In the genomic region with DNA sequence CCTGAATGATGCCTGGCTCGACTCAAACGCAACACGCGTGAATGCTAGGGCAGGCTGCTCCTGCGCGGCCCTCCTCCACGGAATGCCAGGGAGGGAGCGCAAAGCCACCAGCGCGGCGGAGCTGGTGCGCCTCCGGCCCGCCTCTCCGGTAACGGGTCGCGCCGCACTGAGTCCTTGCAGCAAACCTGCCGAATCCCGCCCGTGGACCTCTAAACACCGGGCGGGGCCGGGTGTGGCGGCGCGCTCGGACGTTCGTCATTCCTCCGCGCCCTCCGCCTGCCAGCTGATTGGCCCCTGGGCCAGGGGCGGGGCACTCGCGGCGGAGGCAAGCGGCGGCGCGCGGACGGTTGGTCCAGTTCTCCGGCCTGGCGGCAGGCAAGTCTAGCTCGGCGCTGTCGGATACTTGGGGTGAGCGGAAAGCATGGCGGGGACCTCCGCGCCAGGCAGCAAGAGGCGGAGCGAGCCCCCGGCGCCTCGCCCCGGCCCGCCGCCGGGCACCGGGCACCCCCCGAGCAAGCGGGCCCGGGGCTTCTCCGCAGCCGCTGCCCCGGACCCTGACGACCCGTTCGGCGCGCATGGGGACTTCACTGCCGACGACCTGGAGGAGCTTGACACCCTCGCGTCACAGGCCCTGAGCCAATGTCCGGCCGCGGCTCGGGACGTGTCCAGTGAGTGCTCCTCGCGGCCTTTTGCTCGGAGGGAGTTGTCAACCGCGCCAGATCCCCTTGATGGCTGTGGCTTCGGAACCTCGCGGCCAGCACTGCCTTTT, we compare ENCODE assay signal across 1 cellular context.
TF ChIP-seq lines count a peak whose summit lies in the region.

A gene (plus strand): TSS at position 313 of the 769 bp plus-strand sequence. CDS start 109 bp downstream, at position 422.

TF ChIP-seq in HepG2, 621 proteins besides CTCF, POLR2A, EP300 and RAD21 (continued from another document and continues in another):
- TF ChIP-seq, protein P1, sequence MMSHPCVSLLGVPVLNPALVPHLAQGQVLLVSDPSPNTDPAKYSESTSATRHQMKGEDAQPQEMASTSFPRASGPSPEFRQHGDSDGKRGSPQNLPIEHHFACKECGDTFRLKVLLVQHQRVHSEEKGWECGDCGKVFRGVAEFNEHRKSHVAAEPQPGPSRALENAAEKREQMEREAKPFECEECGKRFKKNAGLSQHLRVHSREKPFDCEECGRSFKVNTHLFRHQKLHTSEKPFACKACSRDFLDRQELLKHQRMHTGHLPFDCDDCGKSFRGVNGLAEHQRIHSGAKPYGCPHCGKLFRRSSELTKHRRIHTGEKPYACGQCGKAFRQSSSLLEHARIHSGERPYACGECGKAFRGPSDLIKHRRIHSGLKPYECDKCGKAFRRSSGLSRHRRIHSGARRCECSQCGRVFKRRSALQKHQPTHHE (CRISPR knock-in tag; IDR thresholded peaks at IDR 0.05; ENCODE audit: borderline replicate concordance) = 0 out of 2 replicates have a peak, but pooled peaks have one; percentile 61
- TF ChIP-seq ARNTL (CRISPR knock-in tag; IDR thresholded peaks at IDR 0.05) = 0 out of 2 replicates have a peak, but pooled peaks have one; percentile 25
- peak; percentile 51; the same call in 1 of the 2 replicates for TF ChIP-seq FLYWCH1 (CRISPR knock-in tag; IDR thresholded peaks at IDR 0.05)
- no peak for TF ChIP-seq EHMT2 (IDR thresholded peaks at IDR 0.05; ENCODE audit: borderline replicate concordance, low read depth, low read length)
- TF ChIP-seq HNF4G (IDR thresholded peaks at IDR 0.05; ENCODE audit: borderline replicate concordance, low read depth, low read length) = no peak
- peak; percentile 36; the same call in 1 of the 2 replicates for TF ChIP-seq HNF4G (CRISPR knock-in tag; IDR thresholded peaks at IDR 0.05; ENCODE audit: borderline replicate concordance, low read depth)
- peak; percentile 59; the same call in 1 of the 2 replicates for TF ChIP-seq ZNF205 (CRISPR knock-in tag; IDR thresholded peaks at IDR 0.05)
- no peak for TF ChIP-seq HDAC6 (IDR thresholded peaks at IDR 0.05; ENCODE audit: low read depth, low read length)
- TF ChIP-seq XRCC5 (optimal IDR thresholded peaks at IDR 0.05; ENCODE audit: low read length) = peak; percentile 57
- TF ChIP-seq ZNF720 (CRISPR knock-in tag; IDR thresholded peaks at IDR 0.05) = no peak
- TF ChIP-seq, protein P2, sequence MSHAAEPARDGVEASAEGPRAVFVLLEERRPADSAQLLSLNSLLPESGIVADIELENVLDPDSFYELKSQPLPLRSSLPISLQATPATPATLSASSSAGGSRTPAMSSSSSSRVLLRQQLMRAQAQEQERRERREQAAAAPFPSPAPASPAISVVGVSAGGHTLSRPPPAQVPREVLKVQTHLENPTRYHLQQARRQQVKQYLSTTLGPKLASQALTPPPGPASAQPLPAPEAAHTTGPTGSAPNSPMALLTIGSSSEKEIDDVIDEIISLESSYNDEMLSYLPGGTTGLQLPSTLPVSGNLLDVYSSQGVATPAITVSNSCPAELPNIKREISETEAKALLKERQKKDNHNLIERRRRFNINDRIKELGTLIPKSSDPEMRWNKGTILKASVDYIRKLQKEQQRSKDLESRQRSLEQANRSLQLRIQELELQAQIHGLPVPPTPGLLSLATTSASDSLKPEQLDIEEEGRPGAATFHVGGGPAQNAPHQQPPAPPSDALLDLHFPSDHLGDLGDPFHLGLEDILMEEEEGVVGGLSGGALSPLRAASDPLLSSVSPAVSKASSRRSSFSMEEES (CRISPR knock-in tag; IDR thresholded peaks at IDR 0.05) = 0 out of 2 replicates have a peak, but pooled peaks have one; percentile 58
- TF ChIP-seq BRCA1 (CRISPR knock-in tag; IDR thresholded peaks at IDR 0.05) = 0 out of 2 replicates have a peak, but pooled peaks have one; percentile 64
- no peak for TF ChIP-seq ARNT (IDR thresholded peaks at IDR 0.05)
- TF ChIP-seq ZFX (CRISPR knock-in tag; IDR thresholded peaks at IDR 0.05; ENCODE audit: low read depth) = peak; percentile 91
- no peak; the same call in none of the 2 replicates for TF ChIP-seq ZNF607 (CRISPR knock-in tag; IDR thresholded peaks at IDR 0.05; ENCODE audit: borderline replicate concordance)
- TF ChIP-seq IRF2 (CRISPR knock-in tag; IDR thresholded peaks at IDR 0.05) = peak; percentile 50; the same call in 1 of the 2 replicates
- TF ChIP-seq RELA (CRISPR knock-in tag; IDR thresholded peaks at IDR 0.05) = no peak
- no peak for TF ChIP-seq ZKSCAN5 (CRISPR knock-in tag; IDR thresholded peaks at IDR 0.05)
- peak; percentile 79 for TF ChIP-seq DR1 (CRISPR knock-in tag; IDR thresholded peaks at IDR 0.05)
- TF ChIP-seq ZNF563 (CRISPR knock-in tag; IDR thresholded peaks at IDR 0.05) = peak; percentile 91
- no peak for TF ChIP-seq TCF12 (IDR thresholded peaks at IDR 0.05)
- no peak for TF ChIP-seq TCF12 (CRISPR knock-in tag; IDR thresholded peaks at IDR 0.05)
- no peak for TF ChIP-seq SSRP1 (CRISPR knock-in tag; IDR thresholded peaks at IDR 0.05)
- peak; percentile 41 for TF ChIP-seq ZNF547 (CRISPR knock-in tag; IDR thresholded peaks at IDR 0.05)
- no peak for TF ChIP-seq REXO4 (CRISPR knock-in tag; IDR thresholded peaks at IDR 0.05; ENCODE audit: borderline replicate concordance)
- TF ChIP-seq ZNF781 (CRISPR knock-in tag; IDR thresholded peaks at IDR 0.05; ENCODE audit: borderline replicate concordance, not compliant biosample characterization) = peak; percentile 37
- peak; percentile 85 for TF ChIP-seq SALL1 (CRISPR knock-in tag; IDR thresholded peaks at IDR 0.05)
- no peak for TF ChIP-seq ZNF251 (CRISPR knock-in tag; IDR thresholded peaks at IDR 0.05)
- peak; percentile 66; the same call in 1 of the 2 replicates for TF ChIP-seq BRD4 (CRISPR knock-in tag; IDR thresholded peaks at IDR 0.05)
- peak; percentile 42; the same call in 1 of the 2 replicates for TF ChIP-seq TGIF2 (CRISPR knock-in tag; IDR thresholded peaks at IDR 0.05)
- TF ChIP-seq, protein P3, sequence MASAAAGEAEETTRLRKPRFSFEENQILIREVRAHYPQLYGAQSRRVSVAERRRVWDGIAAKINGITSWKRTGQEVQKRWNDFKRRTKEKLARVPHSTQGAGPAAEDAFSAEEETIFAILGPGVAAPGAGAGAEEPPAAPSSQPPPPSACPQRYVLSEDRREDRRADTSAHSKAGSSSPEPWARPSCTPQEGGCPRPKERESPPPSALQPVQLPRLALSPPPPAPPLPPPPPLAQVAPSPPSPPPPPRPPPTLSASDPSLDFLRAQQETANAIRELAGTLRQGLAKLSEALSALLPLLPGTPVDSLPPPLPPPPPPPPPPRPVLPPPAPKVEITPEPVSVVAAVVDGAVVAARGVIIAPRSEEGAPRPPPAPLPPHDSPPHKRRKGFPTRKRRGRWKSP (CRISPR knock-in tag; IDR thresholded peaks at IDR 0.05) = peak; percentile 78
- peak; percentile 76; the same call in 1 of the 2 replicates for TF ChIP-seq ZNF558 (CRISPR knock-in tag; IDR thresholded peaks at IDR 0.05; ENCODE audit: borderline replicate concordance)
- TF ChIP-seq KDM5A (IDR thresholded peaks at IDR 0.05; ENCODE audit: borderline replicate concordance, low read length) = peak; percentile 96
- peak; percentile 61; the same call in 1 of the 2 replicates for TF ChIP-seq ZNF501 (CRISPR knock-in tag; IDR thresholded peaks at IDR 0.05)
- peak; percentile 91 for TF ChIP-seq NFYC (CRISPR knock-in tag; IDR thresholded peaks at IDR 0.05)
- TF ChIP-seq ISX (CRISPR knock-in tag; conservative IDR thresholded peaks at IDR 0.05) = peak; percentile 49; the same call in 1 of the 2 replicates
- peak; percentile 76; the same call in 1 of the 2 replicates for TF ChIP-seq ZNF331 (CRISPR knock-in tag; IDR thresholded peaks at IDR 0.05)
- TF ChIP-seq ZNF879 (CRISPR knock-in tag; IDR thresholded peaks at IDR 0.05) = no peak
- TF ChIP-seq, protein P4, sequence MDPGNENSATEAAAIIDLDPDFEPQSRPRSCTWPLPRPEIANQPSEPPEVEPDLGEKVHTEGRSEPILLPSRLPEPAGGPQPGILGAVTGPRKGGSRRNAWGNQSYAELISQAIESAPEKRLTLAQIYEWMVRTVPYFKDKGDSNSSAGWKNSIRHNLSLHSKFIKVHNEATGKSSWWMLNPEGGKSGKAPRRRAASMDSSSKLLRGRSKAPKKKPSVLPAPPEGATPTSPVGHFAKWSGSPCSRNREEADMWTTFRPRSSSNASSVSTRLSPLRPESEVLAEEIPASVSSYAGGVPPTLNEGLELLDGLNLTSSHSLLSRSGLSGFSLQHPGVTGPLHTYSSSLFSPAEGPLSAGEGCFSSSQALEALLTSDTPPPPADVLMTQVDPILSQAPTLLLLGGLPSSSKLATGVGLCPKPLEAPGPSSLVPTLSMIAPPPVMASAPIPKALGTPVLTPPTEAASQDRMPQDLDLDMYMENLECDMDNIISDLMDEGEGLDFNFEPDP (CRISPR knock-in tag; conservative IDR thresholded peaks at IDR 0.05) = no peak
- TF ChIP-seq, protein P5, sequence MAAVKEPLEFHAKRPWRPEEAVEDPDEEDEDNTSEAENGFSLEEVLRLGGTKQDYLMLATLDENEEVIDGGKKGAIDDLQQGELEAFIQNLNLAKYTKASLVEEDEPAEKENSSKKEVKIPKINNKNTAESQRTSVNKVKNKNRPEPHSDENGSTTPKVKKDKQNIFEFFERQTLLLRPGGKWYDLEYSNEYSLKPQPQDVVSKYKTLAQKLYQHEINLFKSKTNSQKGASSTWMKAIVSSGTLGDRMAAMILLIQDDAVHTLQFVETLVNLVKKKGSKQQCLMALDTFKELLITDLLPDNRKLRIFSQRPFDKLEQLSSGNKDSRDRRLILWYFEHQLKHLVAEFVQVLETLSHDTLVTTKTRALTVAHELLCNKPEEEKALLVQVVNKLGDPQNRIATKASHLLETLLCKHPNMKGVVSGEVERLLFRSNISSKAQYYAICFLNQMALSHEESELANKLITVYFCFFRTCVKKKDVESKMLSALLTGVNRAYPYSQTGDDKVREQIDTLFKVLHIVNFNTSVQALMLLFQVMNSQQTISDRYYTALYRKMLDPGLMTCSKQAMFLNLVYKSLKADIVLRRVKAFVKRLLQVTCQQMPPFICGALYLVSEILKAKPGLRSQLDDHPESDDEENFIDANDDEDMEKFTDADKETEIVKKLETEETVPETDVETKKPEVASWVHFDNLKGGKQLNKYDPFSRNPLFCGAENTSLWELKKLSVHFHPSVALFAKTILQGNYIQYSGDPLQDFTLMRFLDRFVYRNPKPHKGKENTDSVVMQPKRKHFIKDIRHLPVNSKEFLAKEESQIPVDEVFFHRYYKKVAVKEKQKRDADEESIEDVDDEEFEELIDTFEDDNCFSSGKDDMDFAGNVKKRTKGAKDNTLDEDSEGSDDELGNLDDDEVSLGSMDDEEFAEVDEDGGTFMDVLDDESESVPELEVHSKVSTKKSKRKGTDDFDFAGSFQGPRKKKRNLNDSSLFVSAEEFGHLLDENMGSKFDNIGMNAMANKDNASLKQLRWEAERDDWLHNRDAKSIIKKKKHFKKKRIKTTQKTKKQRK (IDR thresholded peaks at IDR 0.05; ENCODE audit: low read length) = no peak
- TF ChIP-seq, protein P6, sequence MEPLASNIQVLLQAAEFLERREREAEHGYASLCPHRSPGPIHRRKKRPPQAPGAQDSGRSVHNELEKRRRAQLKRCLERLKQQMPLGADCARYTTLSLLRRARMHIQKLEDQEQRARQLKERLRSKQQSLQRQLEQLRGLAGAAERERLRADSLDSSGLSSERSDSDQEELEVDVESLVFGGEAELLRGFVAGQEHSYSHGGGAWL (CRISPR knock-in tag; IDR thresholded peaks at IDR 0.05) = peak; percentile 76; the same call in 1 of the 2 replicates
- TF ChIP-seq ZNF891 (CRISPR knock-in tag; IDR thresholded peaks at IDR 0.05) = 0 out of 2 replicates have a peak, but pooled peaks have one; percentile 42
- TF ChIP-seq CCAR2 (optimal IDR thresholded peaks at IDR 0.05; ENCODE audit: low read depth, low read length) = no peak
- TF ChIP-seq NFRKB (IDR thresholded peaks at IDR 0.05) = no peak
- TF ChIP-seq, protein P7, sequence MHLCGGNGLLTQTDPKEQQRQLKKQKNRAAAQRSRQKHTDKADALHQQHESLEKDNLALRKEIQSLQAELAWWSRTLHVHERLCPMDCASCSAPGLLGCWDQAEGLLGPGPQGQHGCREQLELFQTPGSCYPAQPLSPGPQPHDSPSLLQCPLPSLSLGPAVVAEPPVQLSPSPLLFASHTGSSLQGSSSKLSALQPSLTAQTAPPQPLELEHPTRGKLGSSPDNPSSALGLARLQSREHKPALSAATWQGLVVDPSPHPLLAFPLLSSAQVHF (CRISPR knock-in tag; IDR thresholded peaks at IDR 0.05) = 0 out of 2 replicates have a peak, but pooled peaks have one; percentile 58
- TF ChIP-seq ZBTB38 (CRISPR knock-in tag; IDR thresholded peaks at IDR 0.05) = peak; percentile 73; the same call in 1 of the 2 replicates
- peak; percentile 47; the same call in 1 of the 2 replicates for TF ChIP-seq PPARG (CRISPR knock-in tag; conservative IDR thresholded peaks at IDR 0.05)
- TF ChIP-seq, protein P8, sequence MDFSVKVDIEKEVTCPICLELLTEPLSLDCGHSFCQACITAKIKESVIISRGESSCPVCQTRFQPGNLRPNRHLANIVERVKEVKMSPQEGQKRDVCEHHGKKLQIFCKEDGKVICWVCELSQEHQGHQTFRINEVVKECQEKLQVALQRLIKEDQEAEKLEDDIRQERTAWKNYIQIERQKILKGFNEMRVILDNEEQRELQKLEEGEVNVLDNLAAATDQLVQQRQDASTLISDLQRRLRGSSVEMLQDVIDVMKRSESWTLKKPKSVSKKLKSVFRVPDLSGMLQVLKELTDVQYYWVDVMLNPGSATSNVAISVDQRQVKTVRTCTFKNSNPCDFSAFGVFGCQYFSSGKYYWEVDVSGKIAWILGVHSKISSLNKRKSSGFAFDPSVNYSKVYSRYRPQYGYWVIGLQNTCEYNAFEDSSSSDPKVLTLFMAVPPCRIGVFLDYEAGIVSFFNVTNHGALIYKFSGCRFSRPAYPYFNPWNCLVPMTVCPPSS (IDR thresholded peaks at IDR 0.05) = no peak
- TF ChIP-seq ZNF660 (CRISPR knock-in tag; IDR thresholded peaks at IDR 0.05; ENCODE audit: borderline replicate concordance, low read depth) = no peak
- peak; percentile 60; the same call in 1 of the 2 replicates for TF ChIP-seq ZNF367 (CRISPR knock-in tag; IDR thresholded peaks at IDR 0.05; ENCODE audit: borderline replicate concordance)
- no peak for TF ChIP-seq SOX6 (IDR thresholded peaks at IDR 0.05)
- peak; percentile 53 for TF ChIP-seq SOX6 (CRISPR knock-in tag; IDR thresholded peaks at IDR 0.05)
- TF ChIP-seq PITX1 (CRISPR knock-in tag; IDR thresholded peaks at IDR 0.05) = peak; percentile 57; the same call in 1 of the 2 replicates
- peak; percentile 77 for TF ChIP-seq YY1 (IDR thresholded peaks at IDR 0.05; ENCODE audit: insufficient read depth, insufficient replicate concordance, low read depth, low read length)
- TF ChIP-seq, protein P9, sequence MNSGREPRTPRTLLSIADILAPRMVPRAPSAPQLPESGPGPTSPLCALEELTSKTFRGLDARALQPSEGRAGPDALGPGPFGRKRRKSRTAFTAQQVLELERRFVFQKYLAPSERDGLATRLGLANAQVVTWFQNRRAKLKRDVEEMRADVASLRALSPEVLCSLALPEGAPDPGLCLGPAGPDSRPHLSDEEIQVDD (CRISPR knock-in tag; IDR thresholded peaks at IDR 0.05; ENCODE audit: borderline replicate concordance) = peak; percentile 85
- peak; percentile 12; the same call in 1 of the 2 replicates for TF ChIP-seq ZNF605 (CRISPR knock-in tag; IDR thresholded peaks at IDR 0.05)
